In the genomic region with DNA sequence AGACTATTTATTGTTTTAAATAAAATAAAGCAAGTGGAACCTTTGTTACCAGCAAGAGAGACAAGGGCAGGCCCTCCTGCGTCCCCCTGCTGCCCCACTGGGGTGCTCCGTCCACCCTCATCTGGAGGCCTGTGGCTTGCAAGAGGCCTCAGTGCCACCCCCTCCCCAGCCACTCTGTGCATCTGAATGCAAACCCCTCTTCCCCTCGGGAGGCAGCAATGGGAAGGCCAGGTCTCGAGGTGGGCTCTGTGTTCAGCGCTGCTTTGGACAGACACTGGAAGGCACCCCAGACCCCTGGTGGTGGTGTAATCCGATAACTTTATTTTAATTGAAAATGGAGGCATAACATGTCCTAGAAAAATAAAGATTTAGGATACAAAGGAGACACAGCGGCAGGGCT, we compare ENCODE assay signal across 2 cellular contexts.
TF ChIP-seq lines count a peak whose summit lies in the region.

No MANE protein-coding gene starts in this region.

TF ChIP-seq in SK-N-SH, 30 proteins besides CTCF, POLR2A, EP300 and RAD21:
- TF ChIP-seq JUND (IDR thresholded peaks at IDR 0.05), result no peak
- TF ChIP-seq FOXM1 (IDR thresholded peaks at IDR 0.05; ENCODE audit: low read depth), result no peak
- no peak for TF ChIP-seq MXI1 (IDR thresholded peaks at IDR 0.05; ENCODE audit: low read depth, low read length)
- TF ChIP-seq GABPA (IDR thresholded peaks at IDR 0.05; ENCODE audit: low read depth), result no peak
- TF ChIP-seq MEF2A (IDR thresholded peaks at IDR 0.05; ENCODE audit: borderline replicate concordance, low read depth), result no peak
- TF ChIP-seq, protein P1, sequence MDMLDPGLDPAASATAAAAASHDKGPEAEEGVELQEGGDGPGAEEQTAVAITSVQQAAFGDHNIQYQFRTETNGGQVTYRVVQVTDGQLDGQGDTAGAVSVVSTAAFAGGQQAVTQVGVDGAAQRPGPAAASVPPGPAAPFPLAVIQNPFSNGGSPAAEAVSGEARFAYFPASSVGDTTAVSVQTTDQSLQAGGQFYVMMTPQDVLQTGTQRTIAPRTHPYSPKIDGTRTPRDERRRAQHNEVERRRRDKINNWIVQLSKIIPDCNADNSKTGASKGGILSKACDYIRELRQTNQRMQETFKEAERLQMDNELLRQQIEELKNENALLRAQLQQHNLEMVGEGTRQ (IDR thresholded peaks at IDR 0.05; ENCODE audit: borderline replicate concordance, low read depth, low read length), result no peak
- TF ChIP-seq, protein P2, sequence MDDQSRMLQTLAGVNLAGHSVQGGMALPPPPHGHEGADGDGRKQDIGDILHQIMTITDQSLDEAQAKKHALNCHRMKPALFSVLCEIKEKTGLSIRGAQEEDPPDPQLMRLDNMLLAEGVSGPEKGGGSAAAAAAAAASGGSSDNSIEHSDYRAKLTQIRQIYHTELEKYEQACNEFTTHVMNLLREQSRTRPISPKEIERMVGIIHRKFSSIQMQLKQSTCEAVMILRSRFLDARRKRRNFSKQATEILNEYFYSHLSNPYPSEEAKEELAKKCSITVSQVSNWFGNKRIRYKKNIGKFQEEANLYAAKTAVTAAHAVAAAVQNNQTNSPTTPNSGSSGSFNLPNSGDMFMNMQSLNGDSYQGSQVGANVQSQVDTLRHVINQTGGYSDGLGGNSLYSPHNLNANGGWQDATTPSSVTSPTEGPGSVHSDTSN (IDR thresholded peaks at IDR 0.05), result no peak
- TF ChIP-seq, protein P3, sequence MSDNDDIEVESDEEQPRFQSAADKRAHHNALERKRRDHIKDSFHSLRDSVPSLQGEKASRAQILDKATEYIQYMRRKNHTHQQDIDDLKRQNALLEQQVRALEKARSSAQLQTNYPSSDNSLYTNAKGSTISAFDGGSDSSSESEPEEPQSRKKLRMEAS (IDR thresholded peaks at IDR 0.05; ENCODE audit: low read depth), result no peak
- no peak for TF ChIP-seq RXRA (IDR thresholded peaks at IDR 0.05; ENCODE audit: borderline replicate concordance, low read depth)
- no peak for TF ChIP-seq SIN3A (IDR thresholded peaks at IDR 0.05; ENCODE audit: borderline replicate concordance, low read depth, low read length)
- TF ChIP-seq CHD2 (IDR thresholded peaks at IDR 0.05; ENCODE audit: low read length, partially characterized antibody), result no peak

TF ChIP-seq in SK-N-SH treated with all-trans-retinoic acid at 6 μM for 48 hours, 23 proteins besides CTCF, POLR2A, EP300 and RAD21:
- TF ChIP-seq ESRRG (CRISPR knock-in tag; IDR thresholded peaks at IDR 0.05), result no peak
- TF ChIP-seq, protein P4, sequence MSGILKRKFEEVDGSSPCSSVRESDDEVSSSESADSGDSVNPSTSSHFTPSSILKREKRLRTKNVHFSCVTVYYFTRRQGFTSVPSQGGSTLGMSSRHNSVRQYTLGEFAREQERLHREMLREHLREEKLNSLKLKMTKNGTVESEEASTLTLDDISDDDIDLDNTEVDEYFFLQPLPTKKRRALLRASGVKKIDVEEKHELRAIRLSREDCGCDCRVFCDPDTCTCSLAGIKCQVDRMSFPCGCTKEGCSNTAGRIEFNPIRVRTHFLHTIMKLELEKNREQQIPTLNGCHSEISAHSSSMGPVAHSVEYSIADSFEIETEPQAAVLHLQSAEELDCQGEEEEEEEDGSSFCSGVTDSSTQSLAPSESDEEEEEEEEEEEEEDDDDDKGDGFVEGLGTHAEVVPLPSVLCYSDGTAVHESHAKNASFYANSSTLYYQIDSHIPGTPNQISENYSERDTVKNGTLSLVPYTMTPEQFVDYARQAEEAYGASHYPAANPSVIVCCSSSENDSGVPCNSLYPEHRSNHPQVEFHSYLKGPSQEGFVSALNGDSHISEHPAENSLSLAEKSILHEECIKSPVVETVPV (CRISPR knock-in tag; IDR thresholded peaks at IDR 0.05), result no peak
- TF ChIP-seq ZC3H10 (CRISPR knock-in tag; IDR thresholded peaks at IDR 0.05), result no peak
- TF ChIP-seq SNAI2 (CRISPR knock-in tag; IDR thresholded peaks at IDR 0.05), result no peak
- TF ChIP-seq, protein P5, sequence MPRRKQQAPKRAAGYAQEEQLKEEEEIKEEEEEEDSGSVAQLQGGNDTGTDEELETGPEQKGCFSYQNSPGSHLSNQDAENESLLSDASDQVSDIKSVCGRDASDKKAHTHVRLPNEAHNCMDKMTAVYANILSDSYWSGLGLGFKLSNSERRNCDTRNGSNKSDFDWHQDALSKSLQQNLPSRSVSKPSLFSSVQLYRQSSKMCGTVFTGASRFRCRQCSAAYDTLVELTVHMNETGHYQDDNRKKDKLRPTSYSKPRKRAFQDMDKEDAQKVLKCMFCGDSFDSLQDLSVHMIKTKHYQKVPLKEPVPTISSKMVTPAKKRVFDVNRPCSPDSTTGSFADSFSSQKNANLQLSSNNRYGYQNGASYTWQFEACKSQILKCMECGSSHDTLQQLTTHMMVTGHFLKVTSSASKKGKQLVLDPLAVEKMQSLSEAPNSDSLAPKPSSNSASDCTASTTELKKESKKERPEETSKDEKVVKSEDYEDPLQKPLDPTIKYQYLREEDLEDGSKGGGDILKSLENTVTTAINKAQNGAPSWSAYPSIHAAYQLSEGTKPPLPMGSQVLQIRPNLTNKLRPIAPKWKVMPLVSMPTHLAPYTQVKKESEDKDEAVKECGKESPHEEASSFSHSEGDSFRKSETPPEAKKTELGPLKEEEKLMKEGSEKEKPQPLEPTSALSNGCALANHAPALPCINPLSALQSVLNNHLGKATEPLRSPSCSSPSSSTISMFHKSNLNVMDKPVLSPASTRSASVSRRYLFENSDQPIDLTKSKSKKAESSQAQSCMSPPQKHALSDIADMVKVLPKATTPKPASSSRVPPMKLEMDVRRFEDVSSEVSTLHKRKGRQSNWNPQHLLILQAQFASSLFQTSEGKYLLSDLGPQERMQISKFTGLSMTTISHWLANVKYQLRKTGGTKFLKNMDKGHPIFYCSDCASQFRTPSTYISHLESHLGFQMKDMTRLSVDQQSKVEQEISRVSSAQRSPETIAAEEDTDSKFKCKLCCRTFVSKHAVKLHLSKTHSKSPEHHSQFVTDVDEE (CRISPR knock-in tag; IDR thresholded peaks at IDR 0.05), result no peak
- TF ChIP-seq ARNTL (CRISPR knock-in tag; IDR thresholded peaks at IDR 0.05; ENCODE audit: borderline replicate concordance, low read depth), result no peak
- TF ChIP-seq, protein P6, sequence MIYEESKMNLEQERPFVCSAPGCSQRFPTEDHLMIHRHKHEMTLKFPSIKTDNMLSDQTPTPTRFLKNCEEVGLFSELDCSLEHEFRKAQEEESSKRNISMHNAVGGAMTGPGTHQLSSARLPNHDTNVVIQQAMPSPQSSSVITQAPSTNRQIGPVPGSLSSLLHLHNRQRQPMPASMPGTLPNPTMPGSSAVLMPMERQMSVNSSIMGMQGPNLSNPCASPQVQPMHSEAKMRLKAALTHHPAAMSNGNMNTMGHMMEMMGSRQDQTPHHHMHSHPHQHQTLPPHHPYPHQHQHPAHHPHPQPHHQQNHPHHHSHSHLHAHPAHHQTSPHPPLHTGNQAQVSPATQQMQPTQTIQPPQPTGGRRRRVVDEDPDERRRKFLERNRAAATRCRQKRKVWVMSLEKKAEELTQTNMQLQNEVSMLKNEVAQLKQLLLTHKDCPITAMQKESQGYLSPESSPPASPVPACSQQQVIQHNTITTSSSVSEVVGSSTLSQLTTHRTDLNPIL (CRISPR knock-in tag; IDR thresholded peaks at IDR 0.05; ENCODE audit: low read depth), result no peak
- no peak for TF ChIP-seq TCF4 (CRISPR knock-in tag; IDR thresholded peaks at IDR 0.05; ENCODE audit: borderline replicate concordance)
- TF ChIP-seq ZFP30 (CRISPR knock-in tag; IDR thresholded peaks at IDR 0.05), result no peak
- TF ChIP-seq CSDC2 (CRISPR knock-in tag; IDR thresholded peaks at IDR 0.05), result no peak
- no peak for TF ChIP-seq BACH2 (CRISPR knock-in tag; IDR thresholded peaks at IDR 0.05; ENCODE audit: borderline replicate concordance)
- TF ChIP-seq ZNF565 (CRISPR knock-in tag; conservative IDR thresholded peaks at IDR 0.05; ENCODE audit: low read depth), result no peak
- TF ChIP-seq PPARA (CRISPR knock-in tag; IDR thresholded peaks at IDR 0.05; ENCODE audit: borderline replicate concordance), result no peak
- TF ChIP-seq ZFP3 (CRISPR knock-in tag; IDR thresholded peaks at IDR 0.05), result no peak
